In the genomic region with DNA sequence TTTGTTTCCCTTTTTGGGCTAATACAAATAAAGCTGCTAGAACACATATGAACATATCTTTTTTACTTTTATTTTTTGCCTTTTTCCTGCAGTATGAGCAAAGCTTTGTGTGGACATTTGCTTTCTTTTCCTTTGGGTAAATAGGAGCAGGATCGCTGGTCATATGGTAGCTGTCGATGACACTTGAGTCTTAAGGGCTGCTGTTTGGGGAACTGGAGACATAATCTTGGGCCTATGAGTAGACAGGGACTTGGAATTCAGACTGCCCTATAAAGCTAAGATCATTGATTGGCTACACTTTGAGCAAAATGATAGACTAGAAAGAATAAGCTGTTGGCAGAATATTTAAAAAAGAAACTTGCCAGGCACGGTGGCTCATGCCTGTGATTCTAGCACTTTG, we compare ENCODE assay signal across 15 cellular contexts.
"Had no signal": no experiment of that assay in that cellular context is flagged by ENCODE, and none has a peak within 500 bp of the region (broad histone marks: within the 10 kb centered on the region; RNA-seq: fewer than 3 reads in every experiment).

No MANE protein-coding gene starts in this region.

- H3K4me3 ChIP-seq: coronary artery, heart left ventricle, skin epidermis, uterus had no signal

- ATAC-seq: esophagus mucosa, heart left ventricle, left colon, sciatic nerve had no signal

- H3K27me3 Mint-ChIP-seq: type B pancreatic cell had no signal

- H3K36me3 ChIP-seq: heart left ventricle, uterus had no signal

- H3K27ac ChIP-seq: coronary artery, heart left ventricle, skin epidermis, uterus had no signal

- H3K27me3 ChIP-seq: heart left ventricle, uterus had no signal

- H3K9me3 ChIP-seq: uterus had no signal

- H3K4me3 Mint-ChIP-seq: mesothelial cell of epicardium, nephron, type B pancreatic cell had no signal

- H3K36me3 Mint-ChIP-seq: type B pancreatic cell had no signal

- DNase-seq: effector CD4-positive, alpha-beta T cell; heart left ventricle; hippocampal formation; left colon; posterior cingulate gyrus; stimulated activated CD4-positive, alpha-beta T cell treated with anti-CD3 and anti-CD28 coated beads, Interleukin-12 subunit alpha, Interleukin-12 subunit beta, amount 100 ng/mL, for 4 hours; stimulated activated naive CD4-positive, alpha-beta T cell treated with Interleukin-2 at 50 U/mL for 16 hours; uterus had no signal

- H3K27ac Mint-ChIP-seq: mesothelial cell of epicardium, nephron, type B pancreatic cell had no signal
